34 cellular contexts compared by ENCODE assay signal in genomic region chr11:95930948-95931347, GRCh38.
"Had no signal": no experiment of that assay in that cellular context is flagged by ENCODE, and none has a peak within 500 bp of the region (broad histone marks: within the 10 kb centered on the region; RNA-seq: fewer than 3 reads in every experiment).

No MANE protein-coding gene starts in this region.

- H3K4me3 ChIP-seq: MG63 had no signal

- H3K27me3 ChIP-seq: MG63 had no signal

- DNase-seq: Karpas-422, Kasumi-1, MG63, MM.1S, MV-4-11, NCI-H1048, NCI-H1092, NCI-H1092 treated with DMSO at 0.1 percent for 48 hours, NCI-H1105, NCI-H1105 treated with DMSO at 0.1 percent for 48 hours, NCI-H1417, NCI-H1417 treated with DMSO at 0.1 percent for 48 hours, NCI-H1436, NCI-H1436 treated with DMSO at 0.1 percent for 48 hours, NCI-H146, NCI-H1694, NCI-H1694 treated with DMSO at 0.1 percent for 48 hours, NCI-H187, NCI-H187 treated with DMSO at 0.1 percent for 48 hours, NCI-H1930, NCI-H2029, NCI-H2029 treated with DMSO at 0.1 percent for 48 hours, NCI-H2081, NCI-H2081 treated with DMSO at 0.1 percent for 48 hours, NCI-H2107, NCI-H2171, NCI-H2171 treated with DMSO at 0.1 percent for 48 hours, NCI-H2227 treated with DMSO at 0.1 percent for 48 hours, NCI-H226, NCI-H345, NCI-H446, NCI-H446 treated with DMSO at 0.1 percent for 48 hours, NCI-H510A, NCI-H510A treated with DMSO at 0.1 percent for 48 hours had no signal

- H3K36me3 ChIP-seq: MG63 had no signal
